In the genomic region with DNA sequence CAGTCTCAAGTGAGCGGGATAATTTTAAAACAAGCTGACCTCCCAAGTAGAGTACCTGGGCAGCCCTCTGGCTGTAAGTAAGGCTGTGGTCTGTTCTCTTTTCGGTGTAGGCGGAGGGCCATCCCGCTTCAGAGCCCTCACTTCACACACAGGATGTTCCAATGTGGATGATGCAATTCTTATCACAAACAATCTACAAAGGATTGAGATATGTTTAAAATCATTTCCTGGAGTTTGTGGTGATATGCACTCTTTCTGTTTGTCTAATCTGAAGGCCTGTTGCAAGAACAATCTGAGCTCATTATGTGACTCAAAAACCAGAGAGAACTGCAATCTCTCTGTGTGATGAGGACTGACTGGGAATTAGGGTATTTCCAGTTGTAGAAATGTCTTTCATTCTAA, we compare ENCODE assay signal across 8 cellular contexts. TPM values are rescaled to one million over a fixed set of nuclear protein-coding genes. Genes with fewer than 3 reads are reported as not detected.
DNase-seq lines count a peak whose midpoint lies in the region; ATAC-seq and TF ChIP-seq lines count a peak whose summit lies in the region.
"Had no signal": no experiment of that assay in that cellular context is flagged by ENCODE, and none has a peak within 500 bp of the region (broad histone marks: within the 10 kb centered on the region; RNA-seq: fewer than 3 reads in every experiment).

No MANE protein-coding gene starts in this region.

- H3K27ac ChIP-seq in HEK293 (ENCODE audit: extremely low read depth, low read depth, low read length), result peak overlapping the region; percentile 60; the same call in 1 of the 2 replicates
- peak overlapping the region; percentile 62 to 80 (median 74) for H3K27ac ChIP-seq in esophagus squamous epithelium
- H3K27ac ChIP-seq in spleen, result peak overlapping the region in 7 of 8 donors; percentile 56 to 73 (median 66)
- H3K27ac ChIP-seq: HL-60 had no signal

- no peaks in the 10 kb centered on the region for H3K36me3 ChIP-seq in HEK293 (ENCODE audit: control insufficient read depth in 2 of 2, insufficient read depth in 1 of 2, low read length in 2 of 2)
- H3K36me3 ChIP-seq in esophagus squamous epithelium, result no peaks in the 10 kb centered on the region
- no peaks in the 10 kb centered on the region for H3K36me3 ChIP-seq in spleen

- H3K27me3 ChIP-seq in esophagus squamous epithelium, result no peaks in the 10 kb centered on the region
- no peaks in the 10 kb centered on the region for H3K27me3 ChIP-seq in spleen (replicated peaks in 1 of 7)

- TF ChIP-seq CTCF in HEK293 (tag by site-specific recombination; IDR thresholded peaks at IDR 0.05), result no peak
- no peak for TF ChIP-seq CTCF in esophagus squamous epithelium (IDR thresholded peaks at IDR 0.05)
- TF ChIP-seq CTCF in spleen (IDR thresholded peaks at IDR 0.05 in 8 of 11, conservative IDR thresholded peaks at IDR 0.05 in 3 of 11), result no peak
- TF ChIP-seq CTCF in nephron progenitor cell (IDR thresholded peaks at IDR 0.05), result no peak

- peak overlapping the region; percentile 46 to 69 for H3K27ac Mint-ChIP-seq in T-cell
- no peak overlapping the region for H3K27ac Mint-ChIP-seq in nephron progenitor cell

- peak in 18 of 34 experiments; percentile 1 to 36 (median 8) for DNase-seq in T-cell
- DNase-seq in esophagus squamous epithelium (lab: John Stamatoyannopoulos, UW), result no peak
- no peak for DNase-seq in spleen
- no peak for DNase-seq in nephron progenitor cell

- intact Hi-C loops in esophagus squamous epithelium (cut with DNase I) (no loop called here), spleen (cut with DNase I; ENCODE audit: low total_unique reads) (no loop called here)

- H3K4me1 Mint-ChIP-seq in T-cell, result peaks cover 10 to 17% (median 15%) of the 10 kb centered on the region in 3 donors
- H3K4me1 Mint-ChIP-seq in nephron progenitor cell, result no peaks in the 10 kb centered on the region

- TF ChIP-seq POLR2A in esophagus squamous epithelium (IDR thresholded peaks at IDR 0.05) (no peak), spleen (IDR thresholded peaks at IDR 0.05) (no peak)

- H3K9me3 ChIP-seq in HEK293 (ENCODE audit: control insufficient read depth, insufficient read depth, low read depth, low read length) (no peaks in the 10 kb centered on the region), esophagus squamous epithelium (no peaks in the 10 kb centered on the region), spleen (no peaks in the 10 kb centered on the region)

- no peaks in the 10 kb centered on the region for H3K36me3 Mint-ChIP-seq in T-cell
- no peaks in the 10 kb centered on the region for H3K36me3 Mint-ChIP-seq in nephron progenitor cell (ENCODE audit: low read depth)

- H3K27me3 Mint-ChIP-seq in T-cell (no peaks in the 10 kb centered on the region), nephron progenitor cell (ENCODE audit: low read depth, poor library complexity) (no peaks in the 10 kb centered on the region)

- POLR2A ChIA-PET in HEK293 (lab: Yijun Ruan, JAX) (no interaction called here), T-cell (lab: Charles Lee) (interaction anchor here (0.7 kb wide), 2 partner anchors 78 to 325 kb away, joined by 3 read pairs; no protein-coding TSS in a partner anchor)

- H3K4me3 ChIP-seq in HEK293 (ENCODE audit: low read depth, low read length) (no peak overlapping the region), esophagus squamous epithelium (no peak overlapping the region), spleen (no peak overlapping the region)

- H3K4me3 Mint-ChIP-seq in T-cell (peak overlapping the region in 1 of 3 donors; percentile 25), nephron progenitor cell (no peak overlapping the region)

- CTCF ChIA-PET in HEK293 (lab: Yijun Ruan, JAX) (interaction anchor here (0.7 to 1.9 kb wide), 7 partner anchors 13 to 84 kb away, joined by 3 to 8 read pairs (median 3); no protein-coding TSS in a partner anchor), T-cell (lab: Charles Lee) (interaction anchor here (0.6 to 1.2 kb wide), 5 partner anchors 8 to 479 kb away, joined by 3 to 8 read pairs (median 4); no protein-coding TSS in a partner anchor)

- H3K4me1 ChIP-seq in HEK293 (ENCODE audit: control insufficient read depth, insufficient read depth, low read length) (peaks cover 29% of the 10 kb centered on the region), esophagus squamous epithelium (peaks cover 6 to 91% (median 38%) of the 10 kb centered on the region in 3 donors), spleen (peaks cover 4 to 34% (median 15%) of the 10 kb centered on the region in 6 donors)

- H3K9me3 Mint-ChIP-seq in T-cell (no peaks in the 10 kb centered on the region), nephron progenitor cell (no peaks in the 10 kb centered on the region)

- ATAC-seq in T-cell (replicated peaks in 1 of 4) (peak; percentile 64 to 94 (median 82)), GM19035 (IDR thresholded peaks at IDR 0.05; ENCODE audit: unreplicated experiment) (no peak), HG03521 (IDR thresholded peaks at IDR 0.05; ENCODE audit: unreplicated experiment) (no peak)

- 27 to 54% methylated on average over 4 of the region's 4 CpGs for WGBS in esophagus squamous epithelium, 2 donors
- WGBS in spleen, 5 donors, result 23 to 39% (median 33%) methylated on average over 4 of the region's 4 CpGs

TF ChIP-seq in HEK293, 187 proteins besides CTCF, POLR2A, EP300 and RAD21:
- peak; percentile 55; the same call in 1 of the 2 replicates for TF ChIP-seq ZBTB17 (tag by site-specific recombination; IDR thresholded peaks at IDR 0.05)
- TF ChIP-seq, protein P1, sequence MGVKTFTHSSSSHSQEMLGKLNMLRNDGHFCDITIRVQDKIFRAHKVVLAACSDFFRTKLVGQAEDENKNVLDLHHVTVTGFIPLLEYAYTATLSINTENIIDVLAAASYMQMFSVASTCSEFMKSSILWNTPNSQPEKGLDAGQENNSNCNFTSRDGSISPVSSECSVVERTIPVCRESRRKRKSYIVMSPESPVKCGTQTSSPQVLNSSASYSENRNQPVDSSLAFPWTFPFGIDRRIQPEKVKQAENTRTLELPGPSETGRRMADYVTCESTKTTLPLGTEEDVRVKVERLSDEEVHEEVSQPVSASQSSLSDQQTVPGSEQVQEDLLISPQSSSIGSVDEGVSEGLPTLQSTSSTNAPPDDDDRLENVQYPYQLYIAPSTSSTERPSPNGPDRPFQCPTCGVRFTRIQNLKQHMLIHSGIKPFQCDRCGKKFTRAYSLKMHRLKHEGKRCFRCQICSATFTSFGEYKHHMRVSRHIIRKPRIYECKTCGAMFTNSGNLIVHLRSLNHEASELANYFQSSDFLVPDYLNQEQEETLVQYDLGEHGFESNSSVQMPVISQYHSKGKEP (tag by site-specific recombination; IDR thresholded peaks at IDR 0.05), result peak; percentile 40; the same call in 1 of the 2 replicates
- TF ChIP-seq TRIM28 (IDR thresholded peaks at IDR 0.05; ENCODE audit: borderline replicate concordance, low read length), result peak; percentile 48; the same call in 1 of the 2 replicates
- TF ChIP-seq SCRT2 (tag by site-specific recombination; IDR thresholded peaks at IDR 0.05), result peak; percentile 46; the same call in 1 of the 2 replicates
- peak; percentile 37 for TF ChIP-seq ZFHX2 (tag by site-specific recombination; conservative IDR thresholded peaks at IDR 0.05)
- TF ChIP-seq ZNF266 (tag by site-specific recombination; IDR thresholded peaks at IDR 0.05; ENCODE audit: low read depth), result no peak
- peak; percentile 44; the same call in 1 of the 2 replicates for TF ChIP-seq ZEB2 (tag by site-specific recombination; IDR thresholded peaks at IDR 0.05)
- no peak for TF ChIP-seq ZNF174 (tag by site-specific recombination; IDR thresholded peaks at IDR 0.05)
- TF ChIP-seq ZNF354C (tag by site-specific recombination; IDR thresholded peaks at IDR 0.05; ENCODE audit: borderline replicate concordance, low read depth), result no peak
- peak; percentile 78; the same call in 1 of the 2 replicates for TF ChIP-seq GFI1B (tag by site-specific recombination; IDR thresholded peaks at IDR 0.05)
- peak; percentile 42 for TF ChIP-seq ZNF629 (tag by site-specific recombination; IDR thresholded peaks at IDR 0.05)
- peak; percentile 24 for TF ChIP-seq FEZF1 (tag by site-specific recombination; IDR thresholded peaks at IDR 0.05)
- peak; percentile 20; the same call in 1 of the 2 replicates for TF ChIP-seq ZNF600 (tag by site-specific recombination; IDR thresholded peaks at IDR 0.05)
- peak; percentile 75 for TF ChIP-seq ZNF558 (tag by site-specific recombination; IDR thresholded peaks at IDR 0.05)
- TF ChIP-seq TSHZ1 (tag by site-specific recombination; IDR thresholded peaks at IDR 0.05; ENCODE audit: borderline replicate concordance), result no peak
- peak; percentile 45; the same call in 1 of the 2 replicates for TF ChIP-seq ZNF394 (tag by site-specific recombination; IDR thresholded peaks at IDR 0.05; ENCODE audit: borderline replicate concordance)

RNA-seq across cellular contexts. Expression of gene ITGA2, which starts 42.5 kb away (rescaled TPM):
- total RNA-seq in T-cell (1 to 10 TPM in 1 of 5 donors, under 1 TPM in 4; 0.16 to 1.5 (median 0.51) TPM), esophagus squamous epithelium (10 to 100 TPM; 12.0 to 28.5 (median 21.6) TPM), spleen (10 to 100 TPM; 10.4 to 21.6 (median 18.3) TPM)
- polyA plus RNA-seq in spleen, result 1 to 10 TPM in 2 of 3 donors, under 1 TPM in 1; 0.54 to 1.8 (median 1.7) TPM

Comparison
In these comparisons a context has a peak if more than half of its experiments do, and no peak if none do; other contexts are left out.
1. ATAC-seq: peak in T-cell (4 of 4); none in GM19035 (single experiment) and HG03521 (single experiment).
2. DNase-seq: peak in T-cell (18 of 34); none in esophagus squamous epithelium (single experiment), spleen (single experiment) and nephron progenitor cell (single experiment).
3. RNA of gene ITGA2, which starts 42.5 kb away (total RNA-seq): 12.0 to 28.5 TPM in esophagus squamous epithelium and 10.4 to 21.6 TPM in spleen; 0.16 to 1.5 TPM in T-cell; every median in the first group is over 4 times any median in the second.
4. Peak in every context shown above with its lines, with median percentiles within 50 percentile points of each other: H3K27ac ChIP-seq.